8 cellular contexts compared by ENCODE assay signal in the genomic region with DNA sequence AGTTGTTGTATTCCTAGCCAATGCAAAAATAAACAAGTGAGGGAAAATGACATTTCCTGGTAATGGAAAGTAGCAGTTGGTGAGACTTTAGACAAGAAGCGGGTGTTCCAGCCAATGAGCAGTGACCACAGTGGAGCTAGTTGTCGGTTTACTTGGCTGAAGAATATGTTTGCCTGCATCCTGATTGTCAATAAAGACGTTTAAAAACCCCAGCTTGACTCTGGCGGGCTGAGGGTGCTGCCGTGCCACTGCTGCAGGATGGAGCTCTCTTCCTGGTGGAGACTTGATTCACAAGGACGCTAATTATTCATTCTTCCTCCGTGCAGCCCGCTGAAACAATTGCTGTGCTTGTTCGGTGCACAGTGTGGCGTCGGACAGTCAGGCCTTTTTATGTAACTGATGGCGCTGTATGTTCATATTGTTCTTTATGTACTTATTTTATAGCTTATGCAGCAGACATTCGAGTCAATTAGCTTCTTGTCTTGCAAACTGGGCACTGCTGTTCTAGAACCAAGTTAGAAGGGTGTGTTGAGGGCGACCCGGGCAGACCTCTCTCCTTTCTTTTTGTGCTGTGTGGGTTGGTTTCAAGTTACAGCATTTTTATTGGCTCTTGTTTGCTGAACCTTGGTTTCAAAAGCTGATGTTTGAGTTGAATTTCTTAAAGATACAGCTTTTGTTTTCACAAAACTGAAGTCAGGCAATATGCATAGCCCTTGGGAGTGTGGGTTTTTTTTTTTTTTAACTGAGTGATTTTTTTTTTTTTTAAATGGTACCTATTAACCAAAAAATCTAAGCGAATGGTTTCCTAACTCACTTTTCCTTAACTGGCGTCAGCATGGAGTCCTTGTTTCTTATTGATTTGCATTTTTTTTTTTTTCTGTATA.
DNase-seq lines count a peak whose midpoint lies in the region; ATAC-seq and TF ChIP-seq lines count a peak whose summit lies in the region.

No MANE protein-coding gene starts in this region.

- DNase-seq in AG08395 (ENCODE audit: low spot score) (peak; percentile 68), NCI-H1092 (lab: John Stamatoyannopoulos, UW) (peak; percentile 79), heart right ventricle (peak in 1 of 2 donors; percentile 31), germinal center (ENCODE audit: low spot score) (no peak)
- no peak for DNase-seq in activated naive CD8-positive, alpha-beta T cell treated with anti-CD3 and anti-CD28 coated beads for 36 hours

- H3K27me3 Mint-ChIP-seq in activated naive CD8-positive, alpha-beta T cell treated with anti-CD3 and anti-CD28 coated beads for 36 hours, result peaks cover 86% of the 10 kb centered on the region
- peaks cover 37% of the 10 kb centered on the region for H3K27me3 Mint-ChIP-seq in stimulated activated memory B cell treated with anti-CD40 and anti-IgM and Interleukin-4, amounts not matched to agents 10 μg/mL and 1 μg/mL and 100 μg/mL, for 72 hours

- H3K36me3 ChIP-seq in heart right ventricle (no peaks in the 10 kb centered on the region), parathyroid adenoma (ENCODE audit: control insufficient read depth, insufficient read depth, low read length) (no peaks in the 10 kb centered on the region)

- intact Hi-C loops in heart right ventricle (cut with DNase I), result loop anchor here in 5 of 10 donors (5.0 to 10.0 kb wide), 4 partner anchors 57 to 413 kb away; no protein-coding TSS in a partner anchor

- peak overlapping the region; percentile 61 for H2AFZ ChIP-seq in parathyroid adenoma

- H3K79me2 ChIP-seq in parathyroid adenoma, result peaks cover 2% of the 10 kb centered on the region

- H3K4me3 ChIP-seq in heart right ventricle (peak overlapping the region in 9 of 10 donors; percentile 19 to 58 (median 51)), parathyroid adenoma (ENCODE audit: low read depth, low read length) (peak overlapping the region; percentile 53)

- 6 to 10% methylated on average over 17 of the region's 17 CpGs for WGBS in heart right ventricle, 2 donors

- no peaks in the 10 kb centered on the region for H3K9me3 Mint-ChIP-seq in activated naive CD8-positive, alpha-beta T cell treated with anti-CD3 and anti-CD28 coated beads for 36 hours
- H3K9me3 Mint-ChIP-seq in stimulated activated memory B cell treated with anti-CD40 and anti-IgM and Interleukin-4, amounts not matched to agents 10 μg/mL and 1 μg/mL and 100 μg/mL, for 72 hours, result peaks cover 4% of the 10 kb centered on the region

- H3K9ac ChIP-seq in parathyroid adenoma, result no peak overlapping the region

- peaks cover 0 to 21% (median 0%) of the 10 kb centered on the region in 7 donors for H3K27me3 ChIP-seq in heart right ventricle
- H3K27me3 ChIP-seq in parathyroid adenoma (ENCODE audit: control insufficient read depth, insufficient read depth, low read length), result no peaks in the 10 kb centered on the region

- peak; percentile 89 for ATAC-seq in GM19035 (IDR thresholded peaks at IDR 0.05; ENCODE audit: unreplicated experiment)
- ATAC-seq in heart right ventricle, result peak; percentile 63 to 84 (median 80)
- ATAC-seq in stimulated activated memory B cell treated with anti-CD40 and anti-IgM and Interleukin-4, amounts not matched to agents 10 μg/mL and 1 μg/mL and 100 μg/mL, for 72 hours, result no peak

- peaks cover 13% of the 10 kb centered on the region for H3K4me1 Mint-ChIP-seq in activated naive CD8-positive, alpha-beta T cell treated with anti-CD3 and anti-CD28 coated beads for 36 hours
- H3K4me1 Mint-ChIP-seq in stimulated activated memory B cell treated with anti-CD40 and anti-IgM and Interleukin-4, amounts not matched to agents 10 μg/mL and 1 μg/mL and 100 μg/mL, for 72 hours, result peaks cover 12% of the 10 kb centered on the region

- H3K4me3 Mint-ChIP-seq in activated naive CD8-positive, alpha-beta T cell treated with anti-CD3 and anti-CD28 coated beads for 36 hours, result peak overlapping the region; percentile 23
- H3K4me3 Mint-ChIP-seq in stimulated activated memory B cell treated with anti-CD40 and anti-IgM and Interleukin-4, amounts not matched to agents 10 μg/mL and 1 μg/mL and 100 μg/mL, for 72 hours, result no peak overlapping the region

- peak overlapping the region; percentile 81 for H3K4me2 ChIP-seq in parathyroid adenoma (ENCODE audit: low read length)

- no peaks in the 10 kb centered on the region for H3K36me3 Mint-ChIP-seq in activated naive CD8-positive, alpha-beta T cell treated with anti-CD3 and anti-CD28 coated beads for 36 hours
- H3K36me3 Mint-ChIP-seq in stimulated activated memory B cell treated with anti-CD40 and anti-IgM and Interleukin-4, amounts not matched to agents 10 μg/mL and 1 μg/mL and 100 μg/mL, for 72 hours, result no peaks in the 10 kb centered on the region

- H3K27ac ChIP-seq in heart right ventricle (peak overlapping the region in 9 of 10 donors; percentile 36 to 80 (median 58)), parathyroid adenoma (peak overlapping the region; percentile 89)

- no peak for TF ChIP-seq CTCF in heart right ventricle (IDR thresholded peaks at IDR 0.05)
- no peak for TF ChIP-seq CTCF in parathyroid adenoma (IDR thresholded peaks at IDR 0.05)

- peaks cover 3 to 63% (median 47%) of the 10 kb centered on the region in 9 donors for H3K4me1 ChIP-seq in heart right ventricle
- peaks cover 16% of the 10 kb centered on the region for H3K4me1 ChIP-seq in parathyroid adenoma

- H3K27ac Mint-ChIP-seq in activated naive CD8-positive, alpha-beta T cell treated with anti-CD3 and anti-CD28 coated beads for 36 hours, result no peak overlapping the region
- no peak overlapping the region for H3K27ac Mint-ChIP-seq in stimulated activated memory B cell treated with anti-CD40 and anti-IgM and Interleukin-4, amounts not matched to agents 10 μg/mL and 1 μg/mL and 100 μg/mL, for 72 hours

- H3K9me3 ChIP-seq in heart right ventricle (peaks cover 0 to 14% (median 0%) of the 10 kb centered on the region in 11 donors), parathyroid adenoma (ENCODE audit: control insufficient read depth, low read length) (no peaks in the 10 kb centered on the region)

Comparison
In these comparisons a context has a peak if more than half of its experiments do, and no peak if none do; other contexts are left out.
1. DNase-seq: peak in AG08395 (single experiment) and NCI-H1092 (single experiment); none in activated naive CD8-positive, alpha-beta T cell treated with anti-CD3 and anti-CD28 coated beads for 36 hours (single experiment) and germinal center (single experiment).